Comparison of ENCODE assay signal across 29 cellular contexts in genomic region chr7:70285854-70286253, GRCh38.
"Had no signal": no experiment of that assay in that cellular context is flagged by ENCODE, and none has a peak within 500 bp of the region (broad histone marks: within the 10 kb centered on the region; RNA-seq: fewer than 3 reads in every experiment).

No MANE protein-coding gene starts in this region.

- H3K36me3 Mint-ChIP-seq: mesothelial cell of epicardium; naive thymus-derived CD8-positive, alpha-beta T cell; stimulated activated naive B cell treated with anti-CD40 and anti-IgM and Interleukin-4, amounts not matched to agents 10 μg/mL and 1 μg/mL and 100 μg/mL, for 72 hours had no signal

- H3K9me3 ChIP-seq: left lung, lower lobe of right lung, pancreas, prostate gland, stomach, testis, thyroid gland, transverse colon, upper lobe of right lung had no signal

- H3K27me3 ChIP-seq: hepatocyte, left lung, pancreas, stomach, testis, thyroid gland, transverse colon, upper lobe of right lung had no signal

- ATAC-seq: left colon; left lung; lower lobe of right lung; naive thymus-derived CD8-positive, alpha-beta T cell; pancreas; right cardiac atrium; sciatic nerve; stimulated activated naive B cell treated with anti-CD40 and anti-IgM and Interleukin-4, amounts not matched to agents 10 μg/mL and 1 μg/mL and 100 μg/mL, for 72 hours; stimulated activated naive CD8-positive, alpha-beta T cell treated with anti-CD3 and anti-CD28 coated beads, Interleukin-15, Interleukin-2, amounts not matched to agents 100 U/mL and 50 U/mL, for 24 hours; upper lobe of right lung had no signal

- DNase-seq: kidney; left colon; left lung; lower lobe of right lung; mesendoderm; naive thymus-derived CD8-positive, alpha-beta T cell; nucleus accumbens; pancreas; posterior cingulate gyrus; retina; right cardiac atrium; stimulated activated CD4-positive, alpha-beta T cell treated with anti-CD3 and anti-CD28 coated beads, Interleukin-12 subunit alpha, Interleukin-12 subunit beta, amount 100 ng/mL, for 4 hours; stimulated activated CD4-positive, alpha-beta T cell treated with anti-CD3 and anti-CD28 coated beads, Interleukin-15, amount 100 ng/mL, for 24 hours; stimulated activated CD4-positive, alpha-beta T cell treated with anti-CD3 and anti-CD28 coated beads, Interleukin-2, amount 100 ng/mL, for 24 hours; stimulated activated CD4-positive, alpha-beta T cell treated with anti-CD3 and anti-CD28 coated beads, Interleukin-4, amount 100 ng/mL, for 1 hour; stimulated activated naive B cell treated with anti-CD40 and anti-IgM and Interleukin-4, amounts not matched to agents 10 μg/mL and 1 μg/mL and 100 μg/mL, for 72 hours; stimulated activated naive CD8-positive, alpha-beta T cell treated with anti-CD3 and anti-CD28 coated beads, Interleukin-15, Interleukin-2, amounts not matched to agents 100 U/mL and 50 U/mL, for 24 hours; stomach; testis; thyroid gland; transverse colon; upper lobe of right lung had no signal

- H3K27ac ChIP-seq: hepatocyte, left lung, lower lobe of right lung, pancreas, prostate gland, skin epidermis, stomach, testis, thyroid gland, transverse colon, upper lobe of right lung had no signal

- H3K4me1 Mint-ChIP-seq: mesothelial cell of epicardium, neural crest cell had no signal

- H3K27ac Mint-ChIP-seq: mesothelial cell of epicardium; naive thymus-derived CD8-positive, alpha-beta T cell; nephron; stimulated activated naive B cell treated with anti-CD40 and anti-IgM and Interleukin-4, amounts not matched to agents 10 μg/mL and 1 μg/mL and 100 μg/mL, for 72 hours had no signal

- H3K27me3 Mint-ChIP-seq: naive thymus-derived CD8-positive, alpha-beta T cell; stimulated activated naive B cell treated with anti-CD40 and anti-IgM and Interleukin-4, amounts not matched to agents 10 μg/mL and 1 μg/mL and 100 μg/mL, for 72 hours had no signal

- H3K4me3 ChIP-seq: hepatocyte, left lung, lower lobe of right lung, pancreas, prostate gland, skin epidermis, stomach, testis, thyroid gland, transverse colon, upper lobe of right lung had no signal

- H3K36me3 ChIP-seq: left lung, lower lobe of right lung, pancreas, prostate gland, stomach, thyroid gland, transverse colon, upper lobe of right lung had no signal

- H3K9me3 Mint-ChIP-seq: mesothelial cell of epicardium; nephron; neural crest cell; stimulated activated naive B cell treated with anti-CD40 and anti-IgM and Interleukin-4, amounts not matched to agents 10 μg/mL and 1 μg/mL and 100 μg/mL, for 72 hours had no signal

- H3K4me3 Mint-ChIP-seq: mesothelial cell of epicardium; naive thymus-derived CD8-positive, alpha-beta T cell; nephron; neural crest cell; stimulated activated naive B cell treated with anti-CD40 and anti-IgM and Interleukin-4, amounts not matched to agents 10 μg/mL and 1 μg/mL and 100 μg/mL, for 72 hours had no signal

- H3K4me1 ChIP-seq: left lung, lower lobe of right lung, pancreas, prostate gland, stomach, testis, thyroid gland, transverse colon, upper lobe of right lung had no signal
